ENCODE assay signal across 18 cellular contexts in the genomic region with DNA sequence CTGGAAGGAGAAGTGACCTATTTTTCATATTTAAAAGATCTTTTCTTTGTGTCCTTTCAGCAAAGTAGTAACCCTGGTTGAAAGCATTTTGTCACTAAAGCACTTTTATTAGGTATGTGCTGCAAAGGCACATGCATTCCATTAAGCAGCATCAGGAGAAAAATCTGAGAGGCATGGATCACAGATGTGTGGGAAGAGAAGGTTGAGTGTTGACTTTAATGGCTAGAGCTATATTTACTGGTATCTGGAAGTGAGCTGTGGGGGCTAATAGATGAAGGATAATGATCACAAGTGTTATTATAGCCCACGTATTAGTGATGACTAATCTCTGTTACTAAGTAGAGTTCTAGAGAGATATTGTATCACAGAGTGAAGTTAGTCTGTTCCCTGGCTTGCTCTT.
"Had no signal": no experiment of that assay in that cellular context is flagged by ENCODE, and none has a peak within 500 bp of the region (broad histone marks: within the 10 kb centered on the region; RNA-seq: fewer than 3 reads in every experiment).

No MANE protein-coding gene starts in this region.

- H3K4me1 ChIP-seq: gastroesophageal sphincter, heart left ventricle, pancreas, thyroid gland had no signal

- H3K9me3 Mint-ChIP-seq: activated CD4-positive, alpha-beta T cell treated with anti-CD3 and anti-CD28 coated beads, Interleukin-2, amount 10 ng/mL, durations not matched to agents 24 days and 14 days; activated naive CD8-positive, alpha-beta T cell treated with anti-CD3 and anti-CD28 coated beads, Interleukin-2, amount 10 ng/mL, durations not matched to agents 7 days and 5 days; activated T-cell treated with anti-CD3 and anti-CD28 coated beads, Interleukin-2, amount 50 U/mL, for 24 hours; stimulated activated naive B cell treated with anti-CD40 and anti-IgM and Interleukin-4, amounts not matched to agents 10 μg/mL and 1 μg/mL and 100 μg/mL, for 72 hours had no signal

- H3K27ac Mint-ChIP-seq: activated CD4-positive, alpha-beta T cell treated with anti-CD3 and anti-CD28 coated beads, Interleukin-2, amount 10 ng/mL, durations not matched to agents 24 days and 14 days; activated CD8-positive, alpha-beta T cell treated with anti-CD3 and anti-CD28 coated beads for 36 hours; activated naive CD8-positive, alpha-beta T cell treated with anti-CD3 and anti-CD28 coated beads, Interleukin-2, amount 10 ng/mL, durations not matched to agents 7 days and 5 days; activated T-cell treated with anti-CD3 and anti-CD28 coated beads, Interleukin-2, amount 50 U/mL, for 24 hours; activated T-helper 2 cell treated with anti-CD3 and anti-CD28 coated beads, Interferon-gamma antibody, Interleukin-2, Interleukin-4, amounts not matched to agents 10 μg/mL and 5 μg/mL and 100 μg/mL, durations not matched to agents 14 hours and 24 hours and 36 hours; brain; naive B cell; stimulated activated naive B cell treated with anti-CD40 and anti-IgM and Interleukin-4, amounts not matched to agents 10 μg/mL and 1 μg/mL and 100 μg/mL, for 72 hours had no signal

- H3K27me3 ChIP-seq: gastroesophageal sphincter, heart left ventricle, pancreas, sigmoid colon, thyroid gland had no signal

- H3K9me3 ChIP-seq: gastroesophageal sphincter, mucosa of descending colon, pancreas, sigmoid colon, thyroid gland had no signal

- ATAC-seq: activated CD8-positive, alpha-beta T cell treated with anti-CD3 and anti-CD28 coated beads for 36 hours; gastroesophageal sphincter; heart left ventricle; left ventricle myocardium superior; mucosa of descending colon; pancreas had no signal

- H3K4me1 Mint-ChIP-seq: activated CD4-positive, alpha-beta T cell treated with anti-CD3 and anti-CD28 coated beads, Interleukin-2, amount 10 ng/mL, durations not matched to agents 24 days and 14 days; activated naive CD8-positive, alpha-beta T cell treated with anti-CD3 and anti-CD28 coated beads, Interleukin-2, amount 10 ng/mL, durations not matched to agents 7 days and 5 days; naive B cell; stimulated activated naive B cell treated with anti-CD40 and anti-IgM and Interleukin-4, amounts not matched to agents 10 μg/mL and 1 μg/mL and 100 μg/mL, for 72 hours had no signal

- H3K36me3 Mint-ChIP-seq: activated naive CD8-positive, alpha-beta T cell treated with anti-CD3 and anti-CD28 coated beads, Interleukin-2, amount 10 ng/mL, durations not matched to agents 7 days and 5 days; brain; naive B cell; stimulated activated naive B cell treated with anti-CD40 and anti-IgM and Interleukin-4, amounts not matched to agents 10 μg/mL and 1 μg/mL and 100 μg/mL, for 72 hours had no signal

- H3K4me3 ChIP-seq: gastroesophageal sphincter, heart left ventricle, mucosa of descending colon, pancreas, sigmoid colon, thyroid gland had no signal

- H3K27me3 Mint-ChIP-seq: activated CD4-positive, alpha-beta T cell treated with anti-CD3 and anti-CD28 coated beads, Interleukin-2, amount 10 ng/mL, durations not matched to agents 24 days and 14 days; activated CD8-positive, alpha-beta T cell treated with anti-CD3 and anti-CD28 coated beads for 36 hours; activated naive CD8-positive, alpha-beta T cell treated with anti-CD3 and anti-CD28 coated beads, Interleukin-2, amount 10 ng/mL, durations not matched to agents 7 days and 5 days; activated T-cell treated with anti-CD3 and anti-CD28 coated beads, Interleukin-2, amount 50 U/mL, for 24 hours; naive B cell; stimulated activated naive B cell treated with anti-CD40 and anti-IgM and Interleukin-4, amounts not matched to agents 10 μg/mL and 1 μg/mL and 100 μg/mL, for 72 hours had no signal

- DNase-seq: activated CD4-positive, alpha-beta T cell treated with anti-CD3 and anti-CD28 coated beads, Interleukin-2, amount 10 ng/mL, durations not matched to agents 24 days and 14 days; activated CD8-positive, alpha-beta T cell treated with anti-CD3 and anti-CD28 coated beads for 36 hours; activated naive CD4-positive, alpha-beta T cell treated with Interleukin-2 at 50 U/mL for 16 hours; activated naive CD8-positive, alpha-beta T cell treated with anti-CD3 and anti-CD28 coated beads, Interleukin-2, amount 10 ng/mL, durations not matched to agents 7 days and 5 days; activated T-cell treated with anti-CD3 and anti-CD28 coated beads, Interleukin-2, amount 50 U/mL, for 24 hours; heart left ventricle; kidney glomerular epithelial cell; left ventricle myocardium superior; mucosa of descending colon; naive B cell; pancreas; sigmoid colon; stimulated activated naive B cell treated with anti-CD40 and anti-IgM and Interleukin-4, amounts not matched to agents 10 μg/mL and 1 μg/mL and 100 μg/mL, for 72 hours; thyroid gland had no signal

- H3K4me3 Mint-ChIP-seq: activated CD4-positive, alpha-beta T cell treated with anti-CD3 and anti-CD28 coated beads, Interleukin-2, amount 10 ng/mL, durations not matched to agents 24 days and 14 days; activated CD8-positive, alpha-beta T cell treated with anti-CD3 and anti-CD28 coated beads for 36 hours; activated naive CD8-positive, alpha-beta T cell treated with anti-CD3 and anti-CD28 coated beads, Interleukin-2, amount 10 ng/mL, durations not matched to agents 7 days and 5 days; activated T-cell treated with anti-CD3 and anti-CD28 coated beads, Interleukin-2, amount 50 U/mL, for 24 hours; brain; naive B cell; stimulated activated naive B cell treated with anti-CD40 and anti-IgM and Interleukin-4, amounts not matched to agents 10 μg/mL and 1 μg/mL and 100 μg/mL, for 72 hours had no signal

- H3K27ac ChIP-seq: gastroesophageal sphincter, heart left ventricle, pancreas, sigmoid colon, thyroid gland had no signal

- H3K36me3 ChIP-seq: gastroesophageal sphincter, heart left ventricle, pancreas, sigmoid colon, thyroid gland had no signal

- FAIRE-seq: colon, pancreas had no signal
